Comparison of ENCODE assay signal across 1 cellular context in genomic region chr5:188488-189481, GRCh38.
TF ChIP-seq lines count a peak whose summit lies in the region.

No MANE protein-coding gene starts in this region.

TF ChIP-seq in HepG2, 621 proteins besides CTCF, POLR2A, EP300 and RAD21 (continued from another document and continues in another):
- TF ChIP-seq ZC3H13 (CRISPR knock-in tag; IDR thresholded peaks at IDR 0.05) (peak; percentile 58; the same call in 1 of the 2 replicates), PHF20 (CRISPR knock-in tag; IDR thresholded peaks at IDR 0.05) (no peak), PLRG1 (conservative IDR thresholded peaks at IDR 0.05) (no peak), IRF2 (CRISPR knock-in tag; IDR thresholded peaks at IDR 0.05) (peak; percentile 59; the same call in 1 of the 2 replicates), ZFP62 (CRISPR knock-in tag; IDR thresholded peaks at IDR 0.05) (no peak), CBX5 (CRISPR knock-in tag; IDR thresholded peaks at IDR 0.05; ENCODE audit: borderline replicate concordance) (no peak), ZNF660 (CRISPR knock-in tag; IDR thresholded peaks at IDR 0.05; ENCODE audit: borderline replicate concordance, low read depth) (no peak), ZNF879 (CRISPR knock-in tag; IDR thresholded peaks at IDR 0.05) (no peak), THAP7 (CRISPR knock-in tag; IDR thresholded peaks at IDR 0.05) (no peak), HNRNPL (IDR thresholded peaks at IDR 0.05; ENCODE audit: low read depth, low read length) (no peak), ZNF224 (CRISPR knock-in tag; IDR thresholded peaks at IDR 0.05) (no peak), BATF2 (CRISPR knock-in tag; IDR thresholded peaks at IDR 0.05) (no peak), MAFF (IDR thresholded peaks at IDR 0.05; ENCODE audit: low read depth, low read length) (no peak), RARA (CRISPR knock-in tag; IDR thresholded peaks at IDR 0.05) (no peak), ATF2 (CRISPR knock-in tag; IDR thresholded peaks at IDR 0.05) (no peak), ZMYM4 (CRISPR knock-in tag; IDR thresholded peaks at IDR 0.05) (0 out of 2 replicates have a peak, but pooled peaks have one; percentile 15), ZNF878 (CRISPR knock-in tag; IDR thresholded peaks at IDR 0.05) (no peak), MLX (CRISPR knock-in tag; IDR thresholded peaks at IDR 0.05) (no peak), ZFP36L1 (CRISPR knock-in tag; IDR thresholded peaks at IDR 0.05) (no peak), NFYB (CRISPR knock-in tag; IDR thresholded peaks at IDR 0.05) (no peak), TRIM24 (CRISPR knock-in tag; IDR thresholded peaks at IDR 0.05) (no peak), ZNF329 (CRISPR knock-in tag; IDR thresholded peaks at IDR 0.05; ENCODE audit: low read depth) (no peak), ATF1 (CRISPR knock-in tag; IDR thresholded peaks at IDR 0.05) (no peak), TFDP2 (CRISPR knock-in tag; IDR thresholded peaks at IDR 0.05) (no peak), HOXA5 (CRISPR knock-in tag; IDR thresholded peaks at IDR 0.05) (no peak), SRSF1 (optimal IDR thresholded peaks at IDR 0.05; ENCODE audit: low read depth, low read length) (no peak), ZNF615 (CRISPR knock-in tag; IDR thresholded peaks at IDR 0.05; ENCODE audit: borderline replicate concordance) (no peak), SOX13 (IDR thresholded peaks at IDR 0.05) (no peak), SOX13 (CRISPR knock-in tag; conservative IDR thresholded peaks at IDR 0.05 in 1 of 2, IDR thresholded peaks at IDR 0.05 in 1 of 2) (no peak), RERE (CRISPR knock-in tag; IDR thresholded peaks at IDR 0.05; ENCODE audit: low read depth) (no peak), HOXD1 (CRISPR knock-in tag; IDR thresholded peaks at IDR 0.05) (no peak), REL (CRISPR knock-in tag; conservative IDR thresholded peaks at IDR 0.05) (no peak), TERF1 (CRISPR knock-in tag; IDR thresholded peaks at IDR 0.05) (no peak), ZNF17 (CRISPR knock-in tag; IDR thresholded peaks at IDR 0.05) (no peak), IKZF4 (CRISPR knock-in tag; IDR thresholded peaks at IDR 0.05; ENCODE audit: borderline replicate concordance, low read depth, not compliant biosample characterization) (no peak), ZNF292 (CRISPR knock-in tag; IDR thresholded peaks at IDR 0.05; ENCODE audit: borderline replicate concordance, low read depth) (no peak), THAP9 (CRISPR knock-in tag; IDR thresholded peaks at IDR 0.05; ENCODE audit: borderline replicate concordance) (peak; percentile 50; the same call in 1 of the 2 replicates), ZNF451 (CRISPR knock-in tag; IDR thresholded peaks at IDR 0.05) (no peak), AGO2 (optimal IDR thresholded peaks at IDR 0.05; ENCODE audit: low read depth, low read length) (no peak), ZNF784 (CRISPR knock-in tag; IDR thresholded peaks at IDR 0.05; ENCODE audit: borderline replicate concordance) (no peak), ZNF781 (CRISPR knock-in tag; IDR thresholded peaks at IDR 0.05; ENCODE audit: borderline replicate concordance, not compliant biosample characterization) (no peak), SUZ12 (IDR thresholded peaks at IDR 0.05; ENCODE audit: low read depth, low read length) (no peak), ZNF225 (CRISPR knock-in tag; IDR thresholded peaks at IDR 0.05) (no peak), GPBP1L1 (CRISPR knock-in tag; IDR thresholded peaks at IDR 0.05) (no peak), RFX3 (CRISPR knock-in tag; IDR thresholded peaks at IDR 0.05) (no peak), HES4 (CRISPR knock-in tag; IDR thresholded peaks at IDR 0.05; ENCODE audit: borderline replicate concordance) (no peak), NRL (CRISPR knock-in tag; IDR thresholded peaks at IDR 0.05; ENCODE audit: borderline replicate concordance) (no peak), ZNF34 (CRISPR knock-in tag; IDR thresholded peaks at IDR 0.05; ENCODE audit: borderline replicate concordance) (no peak), ZNF460 (CRISPR knock-in tag; IDR thresholded peaks at IDR 0.05; ENCODE audit: borderline replicate concordance) (no peak), ETV5 (CRISPR knock-in tag; IDR thresholded peaks at IDR 0.05; ENCODE audit: borderline replicate concordance) (peak; percentile 36; the same call in 1 of the 2 replicates), RAD51 (IDR thresholded peaks at IDR 0.05; ENCODE audit: borderline replicate concordance) (no peak), MED13 (CRISPR knock-in tag; IDR thresholded peaks at IDR 0.05) (no peak), ZNF670 (CRISPR knock-in tag; IDR thresholded peaks at IDR 0.05; ENCODE audit: borderline replicate concordance) (no peak), SNRNP70 (IDR thresholded peaks at IDR 0.05; ENCODE audit: low read depth, low read length) (no peak), ZNF569 (CRISPR knock-in tag; IDR thresholded peaks at IDR 0.05; ENCODE audit: borderline replicate concordance) (no peak), ZNF468 (CRISPR knock-in tag; IDR thresholded peaks at IDR 0.05) (no peak), ZFY (CRISPR knock-in tag; IDR thresholded peaks at IDR 0.05) (peak; percentile 55; the same call in 1 of the 2 replicates), CCDC6 (CRISPR knock-in tag; IDR thresholded peaks at IDR 0.05) (no peak), DNMT1 (CRISPR knock-in tag; IDR thresholded peaks at IDR 0.05) (no peak)
